8 cellular contexts compared by ENCODE assay signal in the genomic region with DNA sequence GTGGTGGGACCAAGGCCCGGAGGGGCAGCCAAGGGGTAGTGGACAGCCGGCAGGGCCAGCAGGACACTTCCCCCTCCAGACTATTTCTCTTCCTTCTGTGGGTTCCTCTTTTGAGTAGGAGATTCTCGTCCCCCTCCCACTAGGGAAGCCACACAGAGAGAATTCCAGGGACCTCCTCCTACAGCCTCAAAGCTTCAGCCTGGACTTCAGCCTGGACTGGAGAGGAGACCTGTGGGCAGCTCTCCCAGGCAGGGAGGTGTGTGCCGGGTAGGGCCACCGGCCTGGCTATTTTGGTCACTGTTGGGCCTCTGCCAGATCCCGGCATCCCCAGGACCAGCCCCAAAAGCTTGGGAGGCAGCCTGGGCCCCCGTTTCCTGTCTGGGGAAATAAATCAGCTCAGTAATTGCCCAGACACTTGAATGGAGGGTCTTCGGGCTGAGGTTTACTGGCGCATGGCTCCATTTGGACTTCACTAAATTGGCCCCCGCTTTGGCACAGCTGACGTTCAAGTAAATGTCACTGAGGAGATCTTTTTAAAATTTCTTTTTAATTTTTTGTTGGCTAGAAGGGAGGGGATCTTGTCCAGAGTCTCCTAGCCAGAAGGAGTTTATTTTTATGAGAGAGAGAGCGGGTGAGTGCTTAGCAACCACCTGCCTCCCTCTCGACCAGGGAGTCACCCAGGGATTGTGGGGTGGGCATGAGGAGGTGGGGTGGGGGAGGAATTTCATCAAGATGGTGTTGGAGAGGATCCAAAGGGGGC. TPM values are rescaled to one million over a fixed set of nuclear protein-coding genes. Genes with fewer than 3 reads are reported as not detected.
DNase-seq lines count a peak whose midpoint lies in the region; ATAC-seq and TF ChIP-seq lines count a peak whose summit lies in the region.

No MANE protein-coding gene starts in this region.

- H3K27ac Mint-ChIP-seq in progenitor cell of endocrine pancreas, result no peak overlapping the region

- H3K36me3 Mint-ChIP-seq in progenitor cell of endocrine pancreas (ENCODE audit: insufficient read depth), result no peaks in the 10 kb centered on the region

- ATAC-seq in Right ventricle myocardium inferior (peak; percentile 30), GM21576 (IDR thresholded peaks at IDR 0.05; ENCODE audit: unreplicated experiment) (no peak)

- no peaks in the 10 kb centered on the region for H3K9me3 Mint-ChIP-seq in progenitor cell of endocrine pancreas (ENCODE audit: low read depth)

- peak overlapping the region; percentile 94 for H3K27ac ChIP-seq in VCaP

- intact Hi-C loops in Right ventricle myocardium inferior (cut with DNase I), result loop anchor here (2.0 to 10.0 kb wide), 2 partner anchors 49 to 139 kb away; no protein-coding TSS in a partner anchor

- H3K4me1 Mint-ChIP-seq in progenitor cell of endocrine pancreas (ENCODE audit: low read depth), result peaks cover 27% of the 10 kb centered on the region

- peak overlapping the region; percentile 92 for H3K4me3 Mint-ChIP-seq in progenitor cell of endocrine pancreas (ENCODE audit: low read depth)

- DNase-seq in C1 segment of cervical spinal cord (lab: John Stamatoyannopoulos, UW), result peak in 8 of 14 donors; percentile 12 to 74 (median 42)
- peak; percentile 38 for DNase-seq in HT1080 (ENCODE audit: low read depth)
- peak; percentile 83 for DNase-seq in Right ventricle myocardium inferior (ENCODE audit: missing footprints)
- DNase-seq in progenitor cell of endocrine pancreas (ENCODE audit: low spot score, unreplicated experiment), result no peak
- DNase-seq in activated gamma-delta T cell treated with Interleukin-2 at 50 U/mL for 16 hours, result no peak
- no peak for DNase-seq in RPMI8226

- H3K27me3 Mint-ChIP-seq in progenitor cell of endocrine pancreas, result peaks cover 10% of the 10 kb centered on the region

- TF ChIP-seq CTCF in VCaP (conservative IDR thresholded peaks at IDR 0.05) (no peak), progenitor cell of endocrine pancreas (IDR thresholded peaks at IDR 0.05; ENCODE audit: unreplicated experiment) (no peak)

RNA-seq across cellular contexts. Expression of a gene that starts 1.4 kb away (rescaled TPM):
- total RNA-seq in HT1080 (2014; rRNA removed; shearing (Covaris generic)), result 36.3 and 40.1 TPM in 2 replicates
- polyA plus RNA-seq in HT1080 (2015; cell fraction: cytosol; rRNA removed), result 23.8 and 30.5 TPM in 2 replicates
- polyA plus RNA-seq in HT1080 (2015; cell fraction: nucleus; rRNA removed), result 99.9 and 112 TPM in 2 replicates
- total RNA-seq in Right ventricle myocardium inferior, result 14.3 TPM
- 23.8 and 28.1 TPM in 2 replicates for total RNA-seq in progenitor cell of endocrine pancreas

Comparison
In these comparisons a context has a peak if more than half of its experiments do, and no peak if none do; other contexts are left out.
1. DNase-seq: peak in C1 segment of cervical spinal cord (8 of 14), HT1080 (single experiment) and Right ventricle myocardium inferior (single experiment); none in progenitor cell of endocrine pancreas (single experiment), activated gamma-delta T cell treated with Interleukin-2 at 50 U/mL for 16 hours (single experiment) and RPMI8226 (single experiment).